ENCODE assay signal across 21 cellular contexts in the genomic region with DNA sequence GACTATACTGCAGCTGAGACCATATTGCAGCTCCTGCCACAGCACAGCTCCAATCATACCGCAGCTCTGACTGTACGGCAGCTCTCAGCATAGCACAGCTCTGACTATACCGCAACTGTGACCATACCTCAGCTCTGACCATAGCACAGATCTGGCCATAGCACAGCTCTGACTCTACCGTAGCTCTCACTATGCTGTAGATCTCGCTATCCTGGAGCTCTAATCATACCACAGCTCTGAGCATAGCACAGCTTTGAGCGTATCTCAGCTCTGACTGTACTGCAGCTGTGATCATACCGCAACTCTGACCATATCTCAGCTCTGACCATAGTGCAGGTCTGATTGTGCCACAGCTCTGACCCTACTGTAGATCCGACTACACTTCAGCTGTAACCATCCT.
DNase-seq lines count a peak whose midpoint lies in the region; ATAC-seq, FAIRE-seq and TF ChIP-seq lines count a peak whose summit lies in the region.
"Had no signal": no experiment of that assay in that cellular context is flagged by ENCODE, and none has a peak within 500 bp of the region (broad histone marks: within the 10 kb centered on the region; RNA-seq: fewer than 3 reads in every experiment).

No MANE protein-coding gene starts in this region.

- FAIRE-seq in RCC 7860 (lab: Jason Lieb, UNC) (no peak), bronchial epithelial cell (lab: Jason Lieb, UNC) (peak; percentile 73)
- FAIRE-seq: K562 had no signal

- peaks cover 30% of the 10 kb centered on the region for H3K9me3 Mint-ChIP-seq in activated naive CD4-positive, alpha-beta T cell treated with anti-CD3 and anti-CD28 coated beads for 36 hours

- intact Hi-C loops in sciatic nerve (cut with DNase I) = no loop called here
- intact Hi-C loops in activated naive CD4-positive, alpha-beta T cell treated with anti-CD3 and anti-CD28 coated beads for 36 hours (cut with micrococcal nuclease) = no loop called here

- DNase-seq in A172 (ENCODE audit: low spot score) (peak; percentile 95), GM04503 (ENCODE audit: low read depth) (peak; percentile 17), RCC 7860 (ENCODE audit: low spot score) (peak; percentile 48), bronchial epithelial cell (ENCODE audit: low read depth) (no peak), sciatic nerve (ENCODE audit: low spot score) (no peak)
- no peak for DNase-seq in activated CD4-positive, alpha-beta T cell treated with anti-CD3 and anti-CD28 coated beads for 1 hour
- DNase-seq in activated naive CD4-positive, alpha-beta T cell treated with anti-CD3 and anti-CD28 coated beads for 36 hours = no peak
- DNase-seq: activated CD4-positive, alpha-beta T cell treated with anti-CD3 and anti-CD28 coated beads, Interleukin-2, amount 10 ng/mL, durations not matched to agents 24 days and 14 days; activated CD8-positive, alpha-beta memory T cell treated with anti-CD3 and anti-CD28 coated beads, Interleukin-2, amount 50 U/mL, for 48 hours; activated effector memory CD4-positive, alpha-beta T cell treated with Interleukin-2 at 50 U/mL for 16 hours; erythroblast; HCEC 1CT; left cardiac atrium; mesenchymal stem cell; naive thymus-derived CD8-positive, alpha-beta T cell; NCI-H2029; stimulated activated CD4-positive, alpha-beta T cell treated with anti-CD3 and anti-CD28 coated beads, Interleukin-4, amount 100 ng/mL, for 1 hour had no signal

- ATAC-seq in sciatic nerve (no peak), HG03442 (IDR thresholded peaks at IDR 0.05; ENCODE audit: unreplicated experiment) (no peak)
- ATAC-seq: gastroesophageal sphincter; K562; left cardiac atrium; naive thymus-derived CD8-positive, alpha-beta T cell had no signal

- CTCF ChIA-PET in activated naive CD4-positive, alpha-beta T cell treated with anti-CD3 and anti-CD28 coated beads for 36 hours (lab: Charles Lee) = no interaction called here

- H3K27ac Mint-ChIP-seq in activated naive CD4-positive, alpha-beta T cell treated with anti-CD3 and anti-CD28 coated beads for 36 hours = no peak overlapping the region
- H3K27ac Mint-ChIP-seq: activated CD4-positive, alpha-beta T cell treated with anti-CD3 and anti-CD28 coated beads, Interleukin-2, amount 10 ng/mL, durations not matched to agents 24 days and 14 days; naive thymus-derived CD8-positive, alpha-beta T cell had no signal

- H3K36me3 ChIP-seq in bronchial epithelial cell (ENCODE audit: control insufficient read depth, insufficient read depth, low read length) = no peaks in the 10 kb centered on the region
- H3K36me3 ChIP-seq: gastroesophageal sphincter had no signal

- H3K4me1 Mint-ChIP-seq in activated naive CD4-positive, alpha-beta T cell treated with anti-CD3 and anti-CD28 coated beads for 36 hours (ENCODE audit: low read depth) = no peaks in the 10 kb centered on the region

- no peak overlapping the region for H3K4me3 Mint-ChIP-seq in activated naive CD4-positive, alpha-beta T cell treated with anti-CD3 and anti-CD28 coated beads for 36 hours
- H3K4me3 Mint-ChIP-seq: activated CD4-positive, alpha-beta T cell treated with anti-CD3 and anti-CD28 coated beads, Interleukin-2, amount 10 ng/mL, durations not matched to agents 24 days and 14 days; central memory CD8-positive, alpha-beta T cell; naive thymus-derived CD8-positive, alpha-beta T cell had no signal

- H3K36me3 Mint-ChIP-seq in activated naive CD4-positive, alpha-beta T cell treated with anti-CD3 and anti-CD28 coated beads for 36 hours (ENCODE audit: low read depth) = peaks cover 40% of the 10 kb centered on the region

- no peak overlapping the region for H3K4me3 ChIP-seq in bronchial epithelial cell (ENCODE audit: low read depth, low read length)
- H3K4me3 ChIP-seq: gastroesophageal sphincter, K562 had no signal

- H3K27me3 ChIP-seq in bronchial epithelial cell (ENCODE audit: control insufficient read depth, insufficient read depth, low read length) = no peaks in the 10 kb centered on the region
- H3K27me3 ChIP-seq: gastroesophageal sphincter had no signal

- no peaks in the 10 kb centered on the region for H3K27me3 Mint-ChIP-seq in activated naive CD4-positive, alpha-beta T cell treated with anti-CD3 and anti-CD28 coated beads for 36 hours (ENCODE audit: low read depth)
- H3K27me3 Mint-ChIP-seq: activated CD4-positive, alpha-beta T cell treated with anti-CD3 and anti-CD28 coated beads, Interleukin-2, amount 10 ng/mL, durations not matched to agents 24 days and 14 days; central memory CD8-positive, alpha-beta T cell; naive thymus-derived CD8-positive, alpha-beta T cell had no signal

- no peak for TF ChIP-seq CTCF in bronchial epithelial cell (IDR thresholded peaks at IDR 0.05; ENCODE audit: insufficient read depth, low read length, severe bottlenecking)

Comparison
In these comparisons a context has a peak if more than half of its experiments do, and no peak if none do; other contexts are left out.
1. DNase-seq: peak in A172 (single experiment), GM04503 (single experiment) and RCC 7860 (single experiment); none in bronchial epithelial cell (single experiment), activated CD4-positive, alpha-beta T cell treated with anti-CD3 and anti-CD28 coated beads for 1 hour (single experiment), sciatic nerve (single experiment) and activated naive CD4-positive, alpha-beta T cell treated with anti-CD3 and anti-CD28 coated beads for 36 hours (single experiment).